In the genomic region with DNA sequence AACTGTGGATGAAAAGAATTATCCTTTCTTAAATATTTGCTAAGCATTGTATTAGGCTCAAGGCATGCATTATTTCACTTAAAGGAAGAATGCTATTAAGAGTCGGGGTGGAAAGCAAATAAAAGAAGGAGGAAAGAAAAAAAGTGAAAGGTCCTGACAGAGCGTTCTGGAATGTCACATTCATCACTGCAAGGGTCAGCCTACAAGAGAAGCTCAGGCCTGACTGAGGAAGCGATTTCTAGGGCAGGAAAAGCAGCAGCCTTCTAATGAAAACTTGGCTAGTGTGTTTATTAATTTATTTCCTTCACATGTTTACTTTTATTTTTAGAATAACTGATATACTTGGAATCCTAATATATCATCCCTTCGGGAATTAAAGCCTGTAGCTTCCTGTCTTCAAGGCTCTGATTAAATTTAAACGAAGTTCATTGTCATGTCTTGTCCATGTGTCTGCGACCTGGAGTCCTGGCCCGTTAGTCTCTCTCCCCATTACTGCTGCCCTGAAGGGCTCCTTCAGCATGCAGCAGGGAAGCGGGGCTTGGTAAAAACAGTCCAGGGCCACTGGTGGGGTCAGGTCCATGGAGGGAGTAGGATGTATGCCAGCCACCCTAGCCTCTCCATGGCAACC, we compare ENCODE assay signal across 19 cellular contexts.
"Had no signal": no experiment of that assay in that cellular context is flagged by ENCODE, and none has a peak within 500 bp of the region (broad histone marks: within the 10 kb centered on the region; RNA-seq: fewer than 3 reads in every experiment).

No MANE protein-coding gene starts in this region.

- FAIRE-seq: islet of Langerhans, urothelium cell line had no signal

- ATAC-seq: activated CD8-positive, alpha-beta T cell treated with anti-CD3 and anti-CD28 coated beads, Interleukin-2, amount 10 ng/mL, durations not matched to agents 7 days and 5 days; gastrocnemius medialis; left lung; stimulated activated memory B cell treated with anti-CD40 and anti-IgM and Interleukin-4, amounts not matched to agents 10 μg/mL and 1 μg/mL and 100 μg/mL, for 72 hours; T-helper 17 cell had no signal

- H3K4me3 ChIP-seq: gastrocnemius medialis, heart left ventricle, left lung, thyroid gland had no signal

- DNase-seq: activated CD4-positive, alpha-beta T cell treated with anti-CD3 and anti-CD28 coated beads, Interleukin-2, amount 10 ng/mL, durations not matched to agents 24 days and 14 days; activated CD4-positive, CD25-positive, alpha-beta regulatory T cell; activated CD8-positive, alpha-beta memory T cell treated with anti-CD3 and anti-CD28 coated beads, Interleukin-2, amount 50 U/mL, for 48 hours; activated CD8-positive, alpha-beta T cell treated with anti-CD3 and anti-CD28 coated beads, Interleukin-2, amount 10 ng/mL, durations not matched to agents 7 days and 5 days; activated gamma-delta T cell treated with Interleukin-2 at 50 U/mL for 16 hours; activated naive CD8-positive, alpha-beta T cell treated with anti-CD3 and anti-CD28 coated beads for 36 hours; amygdala; effector CD8-positive, alpha-beta T cell; gastrocnemius medialis; heart left ventricle; left lung; stimulated activated CD4-positive, alpha-beta T cell treated with anti-CD3 and anti-CD28 coated beads, Interleukin-12 subunit alpha, Interleukin-12 subunit beta, amount 100 ng/mL, for 4 hours; stimulated activated CD4-positive, alpha-beta T cell treated with anti-CD3 and anti-CD28 coated beads, Interleukin-2, amount 100 ng/mL, for 24 hours; T-helper 17 cell; thyroid gland had no signal

- H3K36me3 ChIP-seq: gastrocnemius medialis, heart left ventricle, left lung, thyroid gland had no signal

- H3K4me1 ChIP-seq: gastrocnemius medialis, thyroid gland had no signal

- H3K27me3 ChIP-seq: gastrocnemius medialis, heart left ventricle, left lung, thyroid gland had no signal

- H3K27ac ChIP-seq: epithelial cell of prostate, gastrocnemius medialis, heart left ventricle, left lung, thyroid gland had no signal

- H3K9me3 ChIP-seq: gastrocnemius medialis, left lung, thyroid gland had no signal
